In genomic region chr18:69814861-69815385, GRCh38 we compare ENCODE assay signal across 1 cellular context.
TF ChIP-seq lines count a peak whose summit lies in the region.

No MANE protein-coding gene starts in this region.

TF ChIP-seq in IMR-90, 13 proteins besides CTCF, POLR2A, EP300 and RAD21 (continued from another document):
- TF ChIP-seq MXI1 (IDR thresholded peaks at IDR 0.05; ENCODE audit: borderline replicate concordance, low read depth, low read length) (no peak), ELK1 (IDR thresholded peaks at IDR 0.05; ENCODE audit: borderline replicate concordance, low read depth, low read length) (no peak)
